In the genomic region with DNA sequence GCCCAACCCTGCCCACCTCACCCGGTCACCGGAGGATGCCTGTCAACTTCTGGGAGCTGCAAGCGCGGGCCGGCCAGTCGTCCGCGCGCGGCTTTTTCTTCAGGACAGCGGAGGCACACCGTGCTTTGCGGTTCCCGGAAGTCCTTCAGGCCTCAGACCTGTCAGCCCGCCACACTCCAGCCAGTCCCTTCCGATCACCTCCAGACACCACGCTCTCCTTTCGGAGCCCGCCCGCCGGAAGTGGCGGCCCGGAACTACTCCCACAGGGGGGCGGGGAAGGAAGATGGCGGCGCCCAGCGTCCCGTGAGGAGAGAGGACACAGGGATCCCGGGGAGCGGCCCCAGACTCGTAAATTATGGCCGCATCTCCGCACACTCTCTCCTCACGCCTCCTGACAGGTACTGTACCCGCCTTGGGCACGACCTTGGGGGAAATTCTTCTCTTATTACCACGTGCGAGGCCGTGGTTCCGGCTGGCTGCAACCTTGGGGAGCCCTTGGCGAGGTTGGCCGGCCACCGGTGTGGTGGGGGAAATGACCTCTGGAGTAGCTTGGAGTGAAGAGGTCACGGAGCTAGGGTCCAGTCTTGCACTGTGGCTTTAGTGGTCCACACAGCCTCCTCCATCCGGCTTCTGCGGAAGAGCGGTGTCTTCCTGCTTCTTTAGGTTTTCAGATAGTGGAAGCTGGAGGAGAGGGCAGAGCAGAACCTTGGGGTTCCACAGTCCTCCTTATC, we compare ENCODE assay signal across 8 cellular contexts. TPM values are rescaled to one million over a fixed set of nuclear protein-coding genes. Genes with fewer than 3 reads are reported as not detected.
DNase-seq lines count a peak whose midpoint lies in the region; ATAC-seq and TF ChIP-seq lines count a peak whose summit lies in the region.

TSS of gene COX10 (plus strand) at position 254 of the 731 bp plus-strand sequence. CDS start at position 356, 102 bp downstream.

- peak within 1 kb of the TSS; percentile 95 for H3K27ac ChIP-seq in Panc1 (ENCODE audit: low read length)
- H3K27ac ChIP-seq in esophagus muscularis mucosa (replicated peaks in 1 of 4) = peak within 1 kb of the TSS; percentile 79 to 85 (median 82)
- peak within 1 kb of the TSS; percentile 91 for H3K27ac ChIP-seq in muscle layer of duodenum (ENCODE audit: low read length)

- DNase-seq in DMS153 treated with DMSO at 0.1 percent for 48 hours (lab: John Stamatoyannopoulos, UW; ENCODE audit: unreplicated experiment) (peak; percentile 1), Panc1 (ENCODE audit: low read depth, low spot score) (peak; percentile 33), esophagus muscularis mucosa (ENCODE audit: extremely low spot score) (peak; percentile 97)
- DNase-seq in activated T-cell treated with anti-CD3 and anti-CD28 coated beads, Interleukin-2, amount 50 U/mL, for 4 hours = peak; percentile 83
- peak; percentile 65 to 79 for DNase-seq in stimulated activated CD8-positive, alpha-beta memory T cell treated with anti-CD3 and anti-CD28 coated beads, Interleukin-7, amount 100 ng/mL, for 4 hours (ENCODE audit: low read depth in 2 of 2)

- H3K4me3 ChIP-seq in Panc1 (ENCODE audit: low read depth in 2 of 2, low read length in 2 of 2) = peak within 1 kb of the TSS; percentile 93 to 97
- H3K4me3 ChIP-seq in esophagus muscularis mucosa = peak within 1 kb of the TSS; percentile 90 to 99 (median 94)
- peak within 1 kb of the TSS; percentile 99 to 100 for H3K4me3 ChIP-seq in muscle layer of duodenum (ENCODE audit: low read depth in 1 of 2, low read length in 2 of 2)

- TF ChIP-seq CTCF in Panc1 (IDR thresholded peaks at IDR 0.05) (no peak), esophagus muscularis mucosa (IDR thresholded peaks at IDR 0.05) (no peak)

- H3K27me3 Mint-ChIP-seq in IgD-negative memory B cell = no peaks in the 10 kb centered on the region
- no peaks in the 10 kb centered on the region for H3K27me3 Mint-ChIP-seq in activated T-cell treated with anti-CD3 and anti-CD28 coated beads, Interleukin-2, amount 50 U/mL, for 4 hours (ENCODE audit: low read depth)

- in situ Hi-C loops in Panc1 (cut with HindIII; ENCODE audit: low pct_unique_long_range_greater_than_20kb, low sequenced_read_pairs) = no loop called here

- peaks cover 0 to 3% (median 0%) of the 10 kb centered on the region in 3 donors for H3K9me3 Mint-ChIP-seq in IgD-negative memory B cell
- peaks cover 3% of the 10 kb centered on the region for H3K9me3 Mint-ChIP-seq in activated T-cell treated with anti-CD3 and anti-CD28 coated beads, Interleukin-2, amount 50 U/mL, for 4 hours

- no peaks in the 10 kb centered on the region for H3K27me3 ChIP-seq in Panc1 (ENCODE audit: control insufficient read depth, insufficient read depth, low read length)
- H3K27me3 ChIP-seq in esophagus muscularis mucosa = no peaks in the 10 kb centered on the region
- H3K27me3 ChIP-seq in muscle layer of duodenum (ENCODE audit: low read depth, low read length) = no peaks in the 10 kb centered on the region

- H3K36me3 Mint-ChIP-seq in IgD-negative memory B cell = peaks cover 4% of the 10 kb centered on the region
- peaks cover 11% of the 10 kb centered on the region for H3K36me3 Mint-ChIP-seq in activated T-cell treated with anti-CD3 and anti-CD28 coated beads, Interleukin-2, amount 50 U/mL, for 4 hours (ENCODE audit: insufficient read depth)

- intact Hi-C loops in Panc1 (cut with micrococcal nuclease; ENCODE audit: unreplicated experiment) = loop anchor here (10.0 kb wide), 1 partner anchor 725 kb away; no protein-coding TSS in a partner anchor
- intact Hi-C loops in esophagus muscularis mucosa (cut with DNase I) = loop anchor here (10.0 kb wide), 2 partner anchors 185 to 475 kb away; no protein-coding TSS in a partner anchor

- 1% methylated on average over 14 of the region's 47 CpGs for WGBS in esophagus muscularis mucosa

- POLR2A ChIA-PET in Panc1 (lab: Charles Lee) = interaction anchor here (0.5 to 0.6 kb wide), 2 partner anchors 56 to 82 kb away, joined by 3 read pairs; no protein-coding TSS in a partner anchor

- H3K36me3 ChIP-seq in Panc1 (ENCODE audit: control insufficient read depth, insufficient read depth, low read length) = peaks cover 9% of the 10 kb centered on the region
- peaks cover 0 to 4% (median 0%) of the 10 kb centered on the region in 4 donors for H3K36me3 ChIP-seq in esophagus muscularis mucosa
- H3K36me3 ChIP-seq in muscle layer of duodenum (ENCODE audit: control insufficient read depth in 1 of 2, insufficient read depth in 2 of 2, low read length in 2 of 2) = no peaks in the 10 kb centered on the region

- peak within 1 kb of the TSS; percentile 83 to 98 (median 92) for H3K27ac Mint-ChIP-seq in IgD-negative memory B cell

- CTCF ChIA-PET in Panc1 (lab: Charles Lee) = no interaction called here

- H3K9me3 ChIP-seq in Panc1 (ENCODE audit: control insufficient read depth, insufficient read depth, low read depth, low read length) = peaks cover 5% of the 10 kb centered on the region; the same call in 1 of the 2 replicates
- H3K9me3 ChIP-seq in esophagus muscularis mucosa = no peaks in the 10 kb centered on the region
- H3K9me3 ChIP-seq in muscle layer of duodenum (ENCODE audit: control insufficient read depth in 1 of 2, low read length in 2 of 2) = no peaks in the 10 kb centered on the region

- no peak for TF ChIP-seq EP300 in esophagus muscularis mucosa (IDR thresholded peaks at IDR 0.05)

- peak within 1 kb of the TSS; percentile 96 to 99 (median 98) for H3K4me3 Mint-ChIP-seq in IgD-negative memory B cell
- H3K4me3 Mint-ChIP-seq in activated T-cell treated with anti-CD3 and anti-CD28 coated beads, Interleukin-2, amount 50 U/mL, for 4 hours = peak within 1 kb of the TSS; percentile 98

- TF ChIP-seq POLR2A in esophagus muscularis mucosa (IDR thresholded peaks at IDR 0.05; ENCODE audit: low read depth) = peak; percentile 44

- H3K4me1 Mint-ChIP-seq in IgD-negative memory B cell = peaks cover 28 to 31% (median 29%) of the 10 kb centered on the region in 3 donors
- H3K4me1 Mint-ChIP-seq in activated T-cell treated with anti-CD3 and anti-CD28 coated beads, Interleukin-2, amount 50 U/mL, for 4 hours (ENCODE audit: low read depth) = peaks cover 47% of the 10 kb centered on the region

- H3K4me1 ChIP-seq in Panc1 (ENCODE audit: control insufficient read depth, insufficient read depth, low read length) (peaks cover 11% of the 10 kb centered on the region; the same call in 1 of the 2 replicates), esophagus muscularis mucosa (peaks cover 22 to 32% (median 28%) of the 10 kb centered on the region in 4 donors), muscle layer of duodenum (ENCODE audit: control insufficient read depth in 1 of 2, insufficient read depth in 2 of 2, low read length in 2 of 2) (peaks cover 13 to 22% of the 10 kb centered on the region in 2 donors)

- BruUV-seq in Panc1 (replicated peaks; lab: Mats Ljungman, UMichigan) = no TSS peak

- ATAC-seq in GM21576 (IDR thresholded peaks at IDR 0.05; ENCODE audit: unreplicated experiment) (peak; percentile 99), Panc1 (peak; percentile 100)
- ATAC-seq in activated T-cell treated with anti-CD3 and anti-CD28 coated beads, Interleukin-2, amount 50 U/mL, for 4 hours = peak; percentile 98

RNA-seq across cellular contexts. Expression of gene COX10, which starts in this region (rescaled TPM):
- 20.2 TPM for polyA plus RNA-seq in IgD-negative memory B cell
- total RNA-seq in Panc1 (2021; ENCODE audit: unreplicated experiment) (13.4 TPM), esophagus muscularis mucosa (10 to 100 TPM; 20.3 to 27.2 (median 22.0) TPM)
- polyA plus RNA-seq in Panc1 (2012; ENCODE audit: insufficient read length) = 7.4 TPM
- total RNA-seq in activated T-cell treated with anti-CD3 and anti-CD28 coated beads, Interleukin-2, amount 50 U/mL, for 4 hours = 10 to 100 TPM; 28.7 to 30.6 (median 29.0) TPM

Comparison
In these comparisons a context has a peak if more than half of its experiments do, and no peak if none do; other contexts are left out.
1. Peak in every context shown above with its lines: DNase-seq, ATAC-seq, H3K4me3 ChIP-seq and H3K27ac ChIP-seq.
2. DNase-seq: peak in every context shown above with its lines; median percentile 97 in esophagus muscularis mucosa; 83 in activated T-cell treated with anti-CD3 and anti-CD28 coated beads, Interleukin-2, amount 50 U/mL, for 4 hours; 72 in stimulated activated CD8-positive, alpha-beta memory T cell treated with anti-CD3 and anti-CD28 coated beads, Interleukin-7, amount 100 ng/mL, for 4 hours; 33 in Panc1; 1 in DMS153 treated with DMSO at 0.1 percent for 48 hours.